In genomic region chr20:41475507-41475906, GRCh38 we compare ENCODE assay signal across 13 cellular contexts.
DNase-seq lines count a peak whose midpoint lies in the region; ATAC-seq and TF ChIP-seq lines count a peak whose summit lies in the region.
"Had no signal": no experiment of that assay in that cellular context is flagged by ENCODE, and none has a peak within 500 bp of the region (broad histone marks: within the 10 kb centered on the region; RNA-seq: fewer than 3 reads in every experiment).

No MANE protein-coding gene starts in this region.

- H3K27ac ChIP-seq in breast epithelium (peak overlapping the region in 1 of 2 donors; percentile 28), vagina (peak overlapping the region; percentile 18), thyroid gland (peak overlapping the region in 1 of 3 donors; percentile 53)
- H3K27ac ChIP-seq: ovary had no signal

- POLR2A ChIA-PET in MCF 10A (lab: Yijun Ruan, JAX) = interaction anchor here (0.7 to 1.5 kb wide), 3 partner anchors 10 to 143 kb away, joined by 3 to 10 read pairs (median 4); partner anchors contain the start of gene CHD6

- TF ChIP-seq POLR2A in breast epithelium (IDR thresholded peaks at IDR 0.05) = no peak
- TF ChIP-seq POLR2A in vagina (IDR thresholded peaks at IDR 0.05) = no peak
- no peak for TF ChIP-seq POLR2A in thyroid gland (IDR thresholded peaks at IDR 0.05)

- TF ChIP-seq CTCF in MCF 10A (IDR thresholded peaks at IDR 0.05; ENCODE audit: unreplicated experiment) (no peak), breast epithelium (IDR thresholded peaks at IDR 0.05) (no peak), chondrocyte (IDR thresholded peaks at IDR 0.05) (no peak), mesothelial cell of epicardium (IDR thresholded peaks at IDR 0.05; ENCODE audit: unreplicated experiment) (no peak), vagina (IDR thresholded peaks at IDR 0.05) (no peak), thyroid gland (IDR thresholded peaks at IDR 0.05) (no peak)

- H3K27me3 Mint-ChIP-seq in MCF 10A (ENCODE audit: insufficient read depth, unreplicated experiment) = no peaks in the 10 kb centered on the region
- no peaks in the 10 kb centered on the region for H3K27me3 Mint-ChIP-seq in chondrocyte (ENCODE audit: low read depth)
- H3K27me3 Mint-ChIP-seq in mesothelial cell of epicardium (ENCODE audit: low read depth) = no peaks in the 10 kb centered on the region
- H3K27me3 Mint-ChIP-seq: activated CD4-positive, alpha-beta T cell treated with anti-CD3 and anti-CD28 coated beads, Interleukin-2, amount 10 ng/mL, durations not matched to agents 24 days and 14 days had no signal

- H3K9me3 Mint-ChIP-seq in MCF 10A (ENCODE audit: unreplicated experiment) = no peaks in the 10 kb centered on the region
- H3K9me3 Mint-ChIP-seq in chondrocyte (ENCODE audit: low read depth) = peaks cover 4% of the 10 kb centered on the region
- H3K9me3 Mint-ChIP-seq in mesothelial cell of epicardium = peaks cover 21% of the 10 kb centered on the region
- H3K9me3 Mint-ChIP-seq: activated CD4-positive, alpha-beta T cell treated with anti-CD3 and anti-CD28 coated beads, Interleukin-2, amount 10 ng/mL, durations not matched to agents 24 days and 14 days; stimulated activated effector memory CD8-positive, alpha-beta T cell treated with anti-CD3 and anti-CD28 coated beads, Interleukin-12 subunit alpha, Interleukin-12 subunit beta, amount 100 ng/mL, for 72 hours had no signal

- H3K27me3 ChIP-seq in breast epithelium (no peaks in the 10 kb centered on the region), vagina (no peaks in the 10 kb centered on the region), thyroid gland (no peaks in the 10 kb centered on the region)
- H3K27me3 ChIP-seq: ovary had no signal

- no peak for DNase-seq in MCF 10A (ENCODE audit: unreplicated experiment)
- no peak for DNase-seq in breast epithelium (ENCODE audit: low spot score in 2 of 2)
- DNase-seq in chondrocyte (ENCODE audit: low spot score) = no peak
- no peak for DNase-seq in mesothelial cell of epicardium (ENCODE audit: low spot score in 2 of 2, unreplicated experiment in 2 of 2)
- no peak for DNase-seq in vagina (ENCODE audit: extremely low spot score in 2 of 2)
- no peak for DNase-seq in NCI-H510A (lab: John Stamatoyannopoulos, UW)
- DNase-seq in thyroid gland = no peak
- DNase-seq: activated CD4-positive, alpha-beta T cell treated with anti-CD3 and anti-CD28 coated beads, Interleukin-2, amount 10 ng/mL, durations not matched to agents 24 days and 14 days; stimulated activated CD4-positive, alpha-beta T cell treated with anti-CD3 and anti-CD28 coated beads, Interleukin-4, amount 100 ng/mL, for 1 hour had no signal

- peaks cover 0 to 6% of the 10 kb centered on the region in 2 donors for H3K4me1 ChIP-seq in breast epithelium
- peaks cover 21% of the 10 kb centered on the region for H3K4me1 ChIP-seq in vagina
- H3K4me1 ChIP-seq in thyroid gland = peaks cover 18 to 21% of the 10 kb centered on the region in 2 donors

- H3K4me3 Mint-ChIP-seq in MCF 10A (ENCODE audit: unreplicated experiment) (no peak overlapping the region), chondrocyte (ENCODE audit: unreplicated experiment) (no peak overlapping the region), mesothelial cell of epicardium (no peak overlapping the region)
- H3K4me3 Mint-ChIP-seq: activated CD4-positive, alpha-beta T cell treated with anti-CD3 and anti-CD28 coated beads, Interleukin-2, amount 10 ng/mL, durations not matched to agents 24 days and 14 days; stimulated activated effector memory CD8-positive, alpha-beta T cell treated with anti-CD3 and anti-CD28 coated beads, Interleukin-12 subunit alpha, Interleukin-12 subunit beta, amount 100 ng/mL, for 72 hours had no signal

- BruUV-seq in MCF 10A (replicated peaks; lab: Mats Ljungman, UMichigan) = no TSS peak

- H3K9me3 ChIP-seq in breast epithelium (no peaks in the 10 kb centered on the region), vagina (no peaks in the 10 kb centered on the region), thyroid gland (no peaks in the 10 kb centered on the region)
- H3K9me3 ChIP-seq: ovary had no signal

- no peak for ATAC-seq in GM18858 (IDR thresholded peaks at IDR 0.05; ENCODE audit: unreplicated experiment)
- ATAC-seq: GM12878; stimulated activated effector memory CD8-positive, alpha-beta T cell treated with anti-CD3 and anti-CD28 coated beads, Interleukin-12 subunit alpha, Interleukin-12 subunit beta, amount 100 ng/mL, for 72 hours had no signal

- no peak overlapping the region for H3K4me3 ChIP-seq in breast epithelium
- no peak overlapping the region for H3K4me3 ChIP-seq in vagina
- H3K4me3 ChIP-seq in thyroid gland (replicated peaks in 1 of 3) = no peak overlapping the region
- H3K4me3 ChIP-seq: GM12878, ovary had no signal

- H3K4me1 Mint-ChIP-seq in MCF 10A (ENCODE audit: insufficient read depth, unreplicated experiment) = peaks cover 17% of the 10 kb centered on the region
- peaks cover 48% of the 10 kb centered on the region for H3K4me1 Mint-ChIP-seq in chondrocyte (ENCODE audit: low read depth)
- peaks cover 16% of the 10 kb centered on the region for H3K4me1 Mint-ChIP-seq in mesothelial cell of epicardium

- intact Hi-C loops in MCF 10A (cut with micrococcal nuclease) = no loop called here
- intact Hi-C loops in breast epithelium (cut with DNase I; ENCODE audit: low total_unique reads) = no loop called here
- intact Hi-C loops in vagina (cut with DNase I) = no loop called here
- intact Hi-C loops in thyroid gland (cut with DNase I) = no loop called here

- 83 to 85% methylated on average over 1 of the region's 1 CpG for WGBS in thyroid gland, 2 donors

- no peaks in the 10 kb centered on the region for H3K36me3 ChIP-seq in breast epithelium
- peaks cover 0 to 30% of the 10 kb centered on the region in 2 donors for H3K36me3 ChIP-seq in vagina
- peaks cover 4 to 6% of the 10 kb centered on the region in 2 donors for H3K36me3 ChIP-seq in thyroid gland
- H3K36me3 ChIP-seq: ovary had no signal

- peaks cover 21% of the 10 kb centered on the region for H3K36me3 Mint-ChIP-seq in MCF 10A (ENCODE audit: insufficient read depth, unreplicated experiment)
- peaks cover 13% of the 10 kb centered on the region for H3K36me3 Mint-ChIP-seq in chondrocyte (ENCODE audit: low read depth)
- peaks cover 44% of the 10 kb centered on the region for H3K36me3 Mint-ChIP-seq in mesothelial cell of epicardium

- H3K27ac Mint-ChIP-seq in MCF 10A (ENCODE audit: low read depth, unreplicated experiment) (peak overlapping the region; percentile 21), chondrocyte (ENCODE audit: unreplicated experiment) (peak overlapping the region; percentile 43), mesothelial cell of epicardium (peak overlapping the region; percentile 80)
- H3K27ac Mint-ChIP-seq: activated CD4-positive, alpha-beta T cell treated with anti-CD3 and anti-CD28 coated beads, Interleukin-2, amount 10 ng/mL, durations not matched to agents 24 days and 14 days; stimulated activated effector memory CD8-positive, alpha-beta T cell treated with anti-CD3 and anti-CD28 coated beads, Interleukin-12 subunit alpha, Interleukin-12 subunit beta, amount 100 ng/mL, for 72 hours had no signal

- CTCF ChIA-PET in MCF 10A (lab: Yijun Ruan, JAX) = interaction anchor here (0.6 to 0.8 kb wide), 3 partner anchors 144 to 1757 kb away, joined by 3 read pairs; no protein-coding TSS in a partner anchor

Comparison
In these comparisons a context has a peak if more than half of its experiments do, and no peak if none do; other contexts are left out.
1. H3K27ac Mint-ChIP-seq: peak in every context shown above with its lines; median percentile 80 in mesothelial cell of epicardium; 43 in chondrocyte; 21 in MCF 10A.